ENCODE assay signal across 28 cellular contexts in genomic region chr3:182628531-182628930, GRCh38.
"Had no signal": no experiment of that assay in that cellular context is flagged by ENCODE, and none has a peak within 500 bp of the region (broad histone marks: within the 10 kb centered on the region; RNA-seq: fewer than 3 reads in every experiment).

No MANE protein-coding gene starts in this region.

- H3K4me3 ChIP-seq: neural progenitor cell, ovary, psoas muscle, right lobe of liver, sigmoid colon, stomach, thoracic aorta, thyroid gland, tibial nerve, upper lobe of left lung, vagina had no signal

- H3K9me3 Mint-ChIP-seq: nephron; stimulated activated effector memory CD8-positive, alpha-beta T cell treated with anti-CD3 and anti-CD28 coated beads, Interleukin-12 subunit alpha, Interleukin-12 subunit beta, amount 100 ng/mL, for 72 hours; stimulated activated naive B cell treated with anti-CD40 and anti-IgM and Interleukin-4, amounts not matched to agents 10 μg/mL and 1 μg/mL and 100 μg/mL, for 72 hours; stimulated activated naive CD8-positive, alpha-beta T cell treated with anti-CD3 and anti-CD28 coated beads, Interleukin-15, Interleukin-2, amounts not matched to agents 100 ng/mL and 50 ng/mL, for 24 hours had no signal

- FAIRE-seq: small intestine, urothelium cell line had no signal

- H3K4me3 Mint-ChIP-seq: nephron; neural progenitor cell; stimulated activated effector memory CD8-positive, alpha-beta T cell treated with anti-CD3 and anti-CD28 coated beads, Interleukin-12 subunit alpha, Interleukin-12 subunit beta, amount 100 ng/mL, for 72 hours; stimulated activated naive B cell treated with anti-CD40 and anti-IgM and Interleukin-4, amounts not matched to agents 10 μg/mL and 1 μg/mL and 100 μg/mL, for 72 hours; stimulated activated naive CD8-positive, alpha-beta T cell treated with anti-CD3 and anti-CD28 coated beads, Interleukin-15, Interleukin-2, amounts not matched to agents 100 ng/mL and 50 ng/mL, for 24 hours had no signal

- H3K36me3 Mint-ChIP-seq: neural progenitor cell; stimulated activated effector memory CD8-positive, alpha-beta T cell treated with anti-CD3 and anti-CD28 coated beads, Interleukin-12 subunit alpha, Interleukin-12 subunit beta, amount 100 ng/mL, for 72 hours; stimulated activated naive B cell treated with anti-CD40 and anti-IgM and Interleukin-4, amounts not matched to agents 10 μg/mL and 1 μg/mL and 100 μg/mL, for 72 hours had no signal

- H3K36me3 ChIP-seq: neural progenitor cell, ovary, right lobe of liver, sigmoid colon, stomach, thoracic aorta, thyroid gland, tibial nerve, upper lobe of left lung, vagina had no signal

- DNase-seq: occipital lobe; ovary; posterior cingulate gyrus; psoas muscle; right cardiac atrium; right lobe of liver; sigmoid colon; small intestine; stimulated activated CD4-positive, alpha-beta T cell treated with anti-CD3 and anti-CD28 coated beads, Interleukin-15, amount 100 ng/mL, for 24 hours; stimulated activated CD4-positive, alpha-beta T cell treated with anti-CD3 and anti-CD28 coated beads, Interleukin-2, amount 100 ng/mL, for 24 hours; stimulated activated CD4-positive, alpha-beta T cell treated with anti-CD3 and anti-CD28 coated beads, Interleukin-2, amount 100 ng/mL, for 48 hours; stimulated activated CD4-positive, alpha-beta T cell treated with anti-CD3 and anti-CD28 coated beads, Interleukin-4, amount 100 ng/mL, for 24 hours; stimulated activated naive B cell treated with anti-CD40 and anti-IgM and Interleukin-4, amounts not matched to agents 10 μg/mL and 1 μg/mL and 100 μg/mL, for 72 hours; stimulated activated naive CD4-positive, alpha-beta T cell treated with Interleukin-2 at 50 U/mL for 16 hours; stomach; thyroid gland; trophoblast cell; upper lobe of left lung had no signal

- H3K27ac ChIP-seq: neural progenitor cell, ovary, parathyroid adenoma, psoas muscle, right lobe of liver, sigmoid colon, stomach, thoracic aorta, thyroid gland, tibial nerve, upper lobe of left lung, vagina had no signal

- H3K9me3 ChIP-seq: ovary, psoas muscle, right lobe of liver, sigmoid colon, stomach, thoracic aorta, thyroid gland, upper lobe of left lung, vagina had no signal

- H3K4me1 Mint-ChIP-seq: nephron; stimulated activated effector memory CD8-positive, alpha-beta T cell treated with anti-CD3 and anti-CD28 coated beads, Interleukin-12 subunit alpha, Interleukin-12 subunit beta, amount 100 ng/mL, for 72 hours; stimulated activated naive B cell treated with anti-CD40 and anti-IgM and Interleukin-4, amounts not matched to agents 10 μg/mL and 1 μg/mL and 100 μg/mL, for 72 hours had no signal

- H3K27me3 ChIP-seq: neural progenitor cell, ovary, right lobe of liver, sigmoid colon, stomach, thyroid gland, tibial nerve, upper lobe of left lung, vagina had no signal

- H3K27me3 Mint-ChIP-seq: progenitor cell of endocrine pancreas had no signal

- ATAC-seq: psoas muscle; right cardiac atrium; right lobe of liver; stimulated activated naive B cell treated with anti-CD40 and anti-IgM and Interleukin-4, amounts not matched to agents 10 μg/mL and 1 μg/mL and 100 μg/mL, for 72 hours had no signal

- H3K27ac Mint-ChIP-seq: nephron; neural progenitor cell; progenitor cell of endocrine pancreas; stimulated activated effector memory CD8-positive, alpha-beta T cell treated with anti-CD3 and anti-CD28 coated beads, Interleukin-12 subunit alpha, Interleukin-12 subunit beta, amount 100 ng/mL, for 72 hours; stimulated activated naive B cell treated with anti-CD40 and anti-IgM and Interleukin-4, amounts not matched to agents 10 μg/mL and 1 μg/mL and 100 μg/mL, for 72 hours; stimulated activated naive CD8-positive, alpha-beta T cell treated with anti-CD3 and anti-CD28 coated beads, Interleukin-15, Interleukin-2, amounts not matched to agents 100 ng/mL and 50 ng/mL, for 24 hours had no signal

- H3K4me1 ChIP-seq: neural progenitor cell, parathyroid adenoma, psoas muscle, sigmoid colon, thyroid gland, tibial nerve, upper lobe of left lung, vagina had no signal
